ENCODE assay signal across 8 cellular contexts in genomic region chr17:55462234-55462633, GRCh38. TPM values are rescaled to one million over a fixed set of nuclear protein-coding genes. Genes with fewer than 3 reads are reported as not detected.
"Had no signal": no experiment of that assay in that cellular context is flagged by ENCODE, and none has a peak within 500 bp of the region (broad histone marks: within the 10 kb centered on the region; RNA-seq: fewer than 3 reads in every experiment).

No MANE protein-coding gene starts in this region.

- H3K4me2 ChIP-seq: GM23338 had no signal

- ATAC-seq: GM23338 had no signal

- H3K4me3 ChIP-seq: GM23338 had no signal

- FAIRE-seq: H1, H54, HTR-8/SVneo had no signal

- H2AFZ ChIP-seq: GM23338 had no signal

- DNase-seq: H9, HCEC 1CT had no signal

RNA-seq across cellular contexts. Expression of gene SMIM36, which starts 49.0 kb away (rescaled TPM):
- total RNA-seq: GM23338, H1, H9, HT-29 had no signal
- polyA plus RNA-seq: GM23338, H1, IgD-negative memory B cell had no signal
